1 cellular context compared by ENCODE assay signal in genomic region chr17:7560172-7561027, GRCh38.
TF ChIP-seq lines count a peak whose summit lies in the region.

No MANE protein-coding gene starts in this region.

TF ChIP-seq in HepG2, 621 proteins besides CTCF, POLR2A, EP300 and RAD21 (continued from another document and continues in another):
- TF ChIP-seq ZNF446 (CRISPR knock-in tag; IDR thresholded peaks at IDR 0.05) (peak; percentile 45; the same call in 1 of the 2 replicates), MTF1 (CRISPR knock-in tag; IDR thresholded peaks at IDR 0.05) (no peak), JDP2 (CRISPR knock-in tag; IDR thresholded peaks at IDR 0.05; ENCODE audit: borderline replicate concordance) (no peak), DBP (CRISPR knock-in tag; IDR thresholded peaks at IDR 0.05; ENCODE audit: not compliant biosample characterization) (no peak), SNAPC2 (CRISPR knock-in tag; IDR thresholded peaks at IDR 0.05) (no peak), ZNF230 (CRISPR knock-in tag; IDR thresholded peaks at IDR 0.05) (no peak; the same call in 1 of the 2 replicates), ONECUT2 (CRISPR knock-in tag; IDR thresholded peaks at IDR 0.05) (no peak), SIN3B (IDR thresholded peaks at IDR 0.05; ENCODE audit: low read length) (no peak), TMF1 (CRISPR knock-in tag; IDR thresholded peaks at IDR 0.05; ENCODE audit: low read depth) (no peak), PHB2 (IDR thresholded peaks at IDR 0.05; ENCODE audit: partially characterized antibody) (no peak), SOX13 (IDR thresholded peaks at IDR 0.05) (no peak), SOX13 (CRISPR knock-in tag; conservative IDR thresholded peaks at IDR 0.05 in 1 of 2, IDR thresholded peaks at IDR 0.05 in 1 of 2) (no peak), ASH2L (IDR thresholded peaks at IDR 0.05; ENCODE audit: insufficient read length, low read depth, low read length) (no peak), ZNF639 (CRISPR knock-in tag; conservative IDR thresholded peaks at IDR 0.05) (no peak), ZNF781 (CRISPR knock-in tag; IDR thresholded peaks at IDR 0.05; ENCODE audit: borderline replicate concordance, not compliant biosample characterization) (no peak), MLXIP (CRISPR knock-in tag; IDR thresholded peaks at IDR 0.05; ENCODE audit: borderline replicate concordance) (no peak), MATR3 (CRISPR knock-in tag; IDR thresholded peaks at IDR 0.05) (no peak), PHF8 (CRISPR knock-in tag; IDR thresholded peaks at IDR 0.05) (peak; percentile 34; the same call in 1 of the 2 replicates), ZNF558 (CRISPR knock-in tag; IDR thresholded peaks at IDR 0.05; ENCODE audit: borderline replicate concordance) (0 out of 2 replicates have a peak, but pooled peaks have one; percentile 4), ISL2 (CRISPR knock-in tag; IDR thresholded peaks at IDR 0.05) (no peak), ZNF292 (CRISPR knock-in tag; IDR thresholded peaks at IDR 0.05; ENCODE audit: borderline replicate concordance, low read depth) (no peak), KDM2A (CRISPR knock-in tag; IDR thresholded peaks at IDR 0.05; ENCODE audit: borderline replicate concordance, low read depth) (peak; percentile 27; the same call in 1 of the 2 replicates), POLR2G (IDR thresholded peaks at IDR 0.05; ENCODE audit: low read depth, low read length) (no peak; the same call in 1 of the 2 replicates), EED (CRISPR knock-in tag; IDR thresholded peaks at IDR 0.05) (no peak), ZNF563 (CRISPR knock-in tag; IDR thresholded peaks at IDR 0.05) (no peak; the same call in 1 of the 2 replicates), CEBPB (IDR thresholded peaks at IDR 0.05; ENCODE audit: borderline replicate concordance, low read depth, low read length) (no peak), GATAD2A (CRISPR knock-in tag; IDR thresholded peaks at IDR 0.05) (no peak), RFXANK (CRISPR knock-in tag; IDR thresholded peaks at IDR 0.05) (no peak), ZNF432 (CRISPR knock-in tag; IDR thresholded peaks at IDR 0.05; ENCODE audit: borderline replicate concordance) (no peak), AHR (CRISPR knock-in tag; IDR thresholded peaks at IDR 0.05) (peak; percentile 71; the same call in 1 of the 2 replicates), NBN (conservative IDR thresholded peaks at IDR 0.05) (no peak), ZNF7 (CRISPR knock-in tag; IDR thresholded peaks at IDR 0.05) (no peak), MAX (IDR thresholded peaks at IDR 0.05) (no peak), ZSCAN21 (CRISPR knock-in tag; IDR thresholded peaks at IDR 0.05; ENCODE audit: borderline replicate concordance) (no peak), ZNF777 (CRISPR knock-in tag; IDR thresholded peaks at IDR 0.05) (no peak)
- TF ChIP-seq, protein P1, sequence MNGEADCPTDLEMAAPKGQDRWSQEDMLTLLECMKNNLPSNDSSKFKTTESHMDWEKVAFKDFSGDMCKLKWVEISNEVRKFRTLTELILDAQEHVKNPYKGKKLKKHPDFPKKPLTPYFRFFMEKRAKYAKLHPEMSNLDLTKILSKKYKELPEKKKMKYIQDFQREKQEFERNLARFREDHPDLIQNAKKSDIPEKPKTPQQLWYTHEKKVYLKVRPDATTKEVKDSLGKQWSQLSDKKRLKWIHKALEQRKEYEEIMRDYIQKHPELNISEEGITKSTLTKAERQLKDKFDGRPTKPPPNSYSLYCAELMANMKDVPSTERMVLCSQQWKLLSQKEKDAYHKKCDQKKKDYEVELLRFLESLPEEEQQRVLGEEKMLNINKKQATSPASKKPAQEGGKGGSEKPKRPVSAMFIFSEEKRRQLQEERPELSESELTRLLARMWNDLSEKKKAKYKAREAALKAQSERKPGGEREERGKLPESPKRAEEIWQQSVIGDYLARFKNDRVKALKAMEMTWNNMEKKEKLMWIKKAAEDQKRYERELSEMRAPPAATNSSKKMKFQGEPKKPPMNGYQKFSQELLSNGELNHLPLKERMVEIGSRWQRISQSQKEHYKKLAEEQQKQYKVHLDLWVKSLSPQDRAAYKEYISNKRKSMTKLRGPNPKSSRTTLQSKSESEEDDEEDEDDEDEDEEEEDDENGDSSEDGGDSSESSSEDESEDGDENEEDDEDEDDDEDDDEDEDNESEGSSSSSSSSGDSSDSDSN (CRISPR knock-in tag; IDR thresholded peaks at IDR 0.05): no peak
- TF ChIP-seq, protein P2, sequence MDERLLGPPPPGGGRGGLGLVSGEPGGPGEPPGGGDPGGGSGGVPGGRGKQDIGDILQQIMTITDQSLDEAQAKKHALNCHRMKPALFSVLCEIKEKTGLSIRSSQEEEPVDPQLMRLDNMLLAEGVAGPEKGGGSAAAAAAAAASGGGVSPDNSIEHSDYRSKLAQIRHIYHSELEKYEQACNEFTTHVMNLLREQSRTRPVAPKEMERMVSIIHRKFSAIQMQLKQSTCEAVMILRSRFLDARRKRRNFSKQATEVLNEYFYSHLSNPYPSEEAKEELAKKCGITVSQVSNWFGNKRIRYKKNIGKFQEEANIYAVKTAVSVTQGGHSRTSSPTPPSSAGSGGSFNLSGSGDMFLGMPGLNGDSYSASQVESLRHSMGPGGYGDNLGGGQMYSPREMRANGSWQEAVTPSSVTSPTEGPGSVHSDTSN (CRISPR knock-in tag; IDR thresholded peaks at IDR 0.05): no peak
- TF ChIP-seq, protein P3, sequence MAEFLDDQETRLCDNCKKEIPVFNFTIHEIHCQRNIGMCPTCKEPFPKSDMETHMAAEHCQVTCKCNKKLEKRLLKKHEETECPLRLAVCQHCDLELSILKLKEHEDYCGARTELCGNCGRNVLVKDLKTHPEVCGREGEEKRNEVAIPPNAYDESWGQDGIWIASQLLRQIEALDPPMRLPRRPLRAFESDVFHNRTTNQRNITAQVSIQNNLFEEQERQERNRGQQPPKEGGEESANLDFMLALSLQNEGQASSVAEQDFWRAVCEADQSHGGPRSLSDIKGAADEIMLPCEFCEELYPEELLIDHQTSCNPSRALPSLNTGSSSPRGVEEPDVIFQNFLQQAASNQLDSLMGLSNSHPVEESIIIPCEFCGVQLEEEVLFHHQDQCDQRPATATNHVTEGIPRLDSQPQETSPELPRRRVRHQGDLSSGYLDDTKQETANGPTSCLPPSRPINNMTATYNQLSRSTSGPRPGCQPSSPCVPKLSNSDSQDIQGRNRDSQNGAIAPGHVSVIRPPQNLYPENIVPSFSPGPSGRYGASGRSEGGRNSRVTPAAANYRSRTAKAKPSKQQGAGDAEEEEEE (CRISPR knock-in tag; IDR thresholded peaks at IDR 0.05; ENCODE audit: borderline replicate concordance): no peak
- TF ChIP-seq, protein P4, sequence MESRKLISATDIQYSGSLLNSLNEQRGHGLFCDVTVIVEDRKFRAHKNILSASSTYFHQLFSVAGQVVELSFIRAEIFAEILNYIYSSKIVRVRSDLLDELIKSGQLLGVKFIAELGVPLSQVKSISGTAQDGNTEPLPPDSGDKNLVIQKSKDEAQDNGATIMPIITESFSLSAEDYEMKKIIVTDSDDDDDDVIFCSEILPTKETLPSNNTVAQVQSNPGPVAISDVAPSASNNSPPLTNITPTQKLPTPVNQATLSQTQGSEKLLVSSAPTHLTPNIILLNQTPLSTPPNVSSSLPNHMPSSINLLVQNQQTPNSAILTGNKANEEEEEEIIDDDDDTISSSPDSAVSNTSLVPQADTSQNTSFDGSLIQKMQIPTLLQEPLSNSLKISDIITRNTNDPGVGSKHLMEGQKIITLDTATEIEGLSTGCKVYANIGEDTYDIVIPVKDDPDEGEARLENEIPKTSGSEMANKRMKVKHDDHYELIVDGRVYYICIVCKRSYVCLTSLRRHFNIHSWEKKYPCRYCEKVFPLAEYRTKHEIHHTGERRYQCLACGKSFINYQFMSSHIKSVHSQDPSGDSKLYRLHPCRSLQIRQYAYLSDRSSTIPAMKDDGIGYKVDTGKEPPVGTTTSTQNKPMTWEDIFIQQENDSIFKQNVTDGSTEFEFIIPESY (CRISPR knock-in tag; IDR thresholded peaks at IDR 0.05): peak; percentile 38; the same call in 1 of the 2 replicates
- TF ChIP-seq, protein P5, sequence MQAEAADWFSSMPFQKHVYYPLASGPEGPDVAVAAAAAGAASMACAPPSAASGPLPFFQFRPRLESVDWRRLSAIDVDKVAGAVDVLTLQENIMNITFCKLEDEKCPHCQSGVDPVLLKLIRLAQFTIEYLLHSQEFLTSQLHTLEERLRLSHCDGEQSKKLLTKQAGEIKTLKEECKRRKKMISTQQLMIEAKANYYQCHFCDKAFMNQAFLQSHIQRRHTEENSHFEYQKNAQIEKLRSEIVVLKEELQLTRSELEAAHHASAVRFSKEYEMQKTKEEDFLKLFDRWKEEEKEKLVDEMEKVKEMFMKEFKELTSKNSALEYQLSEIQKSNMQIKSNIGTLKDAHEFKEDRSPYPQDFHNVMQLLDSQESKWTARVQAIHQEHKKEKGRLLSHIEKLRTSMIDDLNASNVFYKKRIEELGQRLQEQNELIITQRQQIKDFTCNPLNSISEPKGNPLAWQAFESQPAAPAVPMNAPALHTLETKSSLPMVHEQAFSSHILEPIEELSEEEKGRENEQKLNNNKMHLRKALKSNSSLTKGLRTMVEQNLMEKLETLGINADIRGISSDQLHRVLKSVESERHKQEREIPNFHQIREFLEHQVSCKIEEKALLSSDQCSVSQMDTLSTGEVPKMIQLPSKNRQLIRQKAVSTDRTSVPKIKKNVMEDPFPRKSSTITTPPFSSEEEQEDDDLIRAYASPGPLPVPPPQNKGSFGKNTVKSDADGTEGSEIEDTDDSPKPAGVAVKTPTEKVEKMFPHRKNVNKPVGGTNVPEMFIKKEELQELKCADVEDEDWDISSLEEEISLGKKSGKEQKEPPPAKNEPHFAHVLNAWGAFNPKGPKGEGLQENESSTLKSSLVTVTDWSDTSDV (CRISPR knock-in tag; IDR thresholded peaks at IDR 0.05): no peak
- TF ChIP-seq, protein P6, sequence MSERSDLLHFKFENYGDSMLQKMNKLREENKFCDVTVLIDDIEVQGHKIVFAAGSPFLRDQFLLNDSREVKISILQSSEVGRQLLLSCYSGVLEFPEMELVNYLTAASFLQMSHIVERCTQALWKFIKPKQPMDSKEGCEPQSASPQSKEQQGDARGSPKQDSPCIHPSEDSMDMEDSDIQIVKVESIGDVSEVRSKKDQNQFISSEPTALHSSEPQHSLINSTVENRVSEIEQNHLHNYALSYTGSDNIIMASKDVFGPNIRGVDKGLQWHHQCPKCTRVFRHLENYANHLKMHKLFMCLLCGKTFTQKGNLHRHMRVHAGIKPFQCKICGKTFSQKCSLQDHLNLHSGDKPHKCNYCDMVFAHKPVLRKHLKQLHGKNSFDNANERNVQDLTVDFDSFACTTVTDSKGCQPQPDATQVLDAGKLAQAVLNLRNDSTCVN (CRISPR knock-in tag; IDR thresholded peaks at IDR 0.05; ENCODE audit: borderline replicate concordance): no peak
- TF ChIP-seq, protein P7, sequence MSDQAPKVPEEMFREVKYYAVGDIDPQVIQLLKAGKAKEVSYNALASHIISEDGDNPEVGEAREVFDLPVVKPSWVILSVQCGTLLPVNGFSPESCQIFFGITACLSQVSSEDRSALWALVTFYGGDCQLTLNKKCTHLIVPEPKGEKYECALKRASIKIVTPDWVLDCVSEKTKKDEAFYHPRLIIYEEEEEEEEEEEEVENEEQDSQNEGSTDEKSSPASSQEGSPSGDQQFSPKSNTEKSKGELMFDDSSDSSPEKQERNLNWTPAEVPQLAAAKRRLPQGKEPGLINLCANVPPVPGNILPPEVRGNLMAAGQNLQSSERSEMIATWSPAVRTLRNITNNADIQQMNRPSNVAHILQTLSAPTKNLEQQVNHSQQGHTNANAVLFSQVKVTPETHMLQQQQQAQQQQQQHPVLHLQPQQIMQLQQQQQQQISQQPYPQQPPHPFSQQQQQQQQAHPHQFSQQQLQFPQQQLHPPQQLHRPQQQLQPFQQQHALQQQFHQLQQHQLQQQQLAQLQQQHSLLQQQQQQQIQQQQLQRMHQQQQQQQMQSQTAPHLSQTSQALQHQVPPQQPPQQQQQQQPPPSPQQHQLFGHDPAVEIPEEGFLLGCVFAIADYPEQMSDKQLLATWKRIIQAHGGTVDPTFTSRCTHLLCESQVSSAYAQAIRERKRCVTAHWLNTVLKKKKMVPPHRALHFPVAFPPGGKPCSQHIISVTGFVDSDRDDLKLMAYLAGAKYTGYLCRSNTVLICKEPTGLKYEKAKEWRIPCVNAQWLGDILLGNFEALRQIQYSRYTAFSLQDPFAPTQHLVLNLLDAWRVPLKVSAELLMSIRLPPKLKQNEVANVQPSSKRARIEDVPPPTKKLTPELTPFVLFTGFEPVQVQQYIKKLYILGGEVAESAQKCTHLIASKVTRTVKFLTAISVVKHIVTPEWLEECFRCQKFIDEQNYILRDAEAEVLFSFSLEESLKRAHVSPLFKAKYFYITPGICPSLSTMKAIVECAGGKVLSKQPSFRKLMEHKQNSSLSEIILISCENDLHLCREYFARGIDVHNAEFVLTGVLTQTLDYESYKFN (CRISPR knock-in tag; conservative IDR thresholded peaks at IDR 0.05): no peak
